ENCODE assay signal across 9 cellular contexts in the genomic region with DNA sequence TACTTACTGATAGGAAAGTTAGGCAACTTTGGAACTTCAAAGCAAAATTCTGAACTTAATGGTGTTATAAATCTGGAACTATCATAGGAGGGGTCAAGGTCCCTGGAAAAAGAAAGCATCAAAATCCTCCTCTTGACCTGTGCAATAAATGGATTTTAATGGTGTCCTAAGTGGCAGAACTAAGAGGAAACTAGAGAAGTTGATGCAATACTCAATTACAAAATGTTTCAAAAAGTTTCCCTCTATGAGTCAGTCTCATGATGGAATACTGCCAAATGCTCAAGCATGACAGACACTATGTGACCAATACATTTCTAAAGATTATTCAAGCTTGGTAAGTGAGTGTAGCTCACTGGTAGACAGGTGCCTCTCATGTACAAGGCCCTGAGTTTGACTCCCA. TPM values are rescaled to one million over a fixed set of nuclear protein-coding genes. Genes with fewer than 3 reads are reported as not detected.
DNase-seq lines count a peak whose midpoint lies in the region; ATAC-seq, FAIRE-seq and TF ChIP-seq lines count a peak whose summit lies in the region.
"Had no signal": no experiment of that assay in that cellular context is flagged by ENCODE, and none has a peak within 500 bp of the region (broad histone marks: within the 10 kb centered on the region; RNA-seq: fewer than 3 reads in every experiment).

No MANE protein-coding gene starts in this region.

- no peak for FAIRE-seq in kidney (lab: Jason Lieb, UNC)

- POLR2A ChIA-PET in RWPE1 (lab: Yijun Ruan, JAX; ENCODE audit: low non-redundant PET): no interaction called here
- POLR2A ChIA-PET in CD8-positive, alpha-beta memory T cell (lab: Charles Lee): no interaction called here

- H3K36me3 ChIP-seq in GM06990 (ENCODE audit: control insufficient read depth, insufficient read depth, low read length): no peaks in the 10 kb centered on the region
- no peaks in the 10 kb centered on the region for H3K36me3 ChIP-seq in kidney (ENCODE audit: control insufficient read depth in 1 of 2, insufficient read depth in 2 of 2, low read length in 2 of 2)
- H3K36me3 ChIP-seq in CD8-positive, alpha-beta memory T cell (ENCODE audit: insufficient read depth, low read length): no peaks in the 10 kb centered on the region

- no peaks in the 10 kb centered on the region for H3K9me3 ChIP-seq in kidney (ENCODE audit: control insufficient read depth in 1 of 2, low read length in 2 of 2)
- H3K9me3 ChIP-seq in CD8-positive, alpha-beta memory T cell (ENCODE audit: low read length): no peaks in the 10 kb centered on the region

- DNase-seq in GM06990 (ENCODE audit: extremely low read depth, insufficient read length): peak; percentile 30
- DNase-seq in RWPE1 (ENCODE audit: low spot score): peak; percentile 69
- DNase-seq in kidney tubule cell (ENCODE audit: low spot score): peak; percentile 95
- no peak for DNase-seq in kidney
- no peak for DNase-seq in KG1 (lab: John Stamatoyannopoulos, UW)
- DNase-seq in CD8-positive, alpha-beta memory T cell: no peak
- no peak for DNase-seq in activated CD8-positive, alpha-beta memory T cell treated with anti-CD3 and anti-CD28 coated beads for 24 hours

- no peak overlapping the region for H3K27ac ChIP-seq in RWPE1
- no peak overlapping the region for H3K27ac ChIP-seq in kidney (ENCODE audit: low read depth in 2 of 2, low read length in 2 of 2)
- H3K27ac ChIP-seq in CD8-positive, alpha-beta memory T cell (ENCODE audit: low read depth, low read length): no peak overlapping the region

- no peaks in the 10 kb centered on the region for H3K36me3 Mint-ChIP-seq in CD8-positive, alpha-beta memory T cell
- H3K36me3 Mint-ChIP-seq: activated naive CD4-positive, alpha-beta T cell treated with anti-CD3 and anti-CD28 coated beads, Interleukin-2, amount 50 U/mL, for 24 hours had no signal

- intact Hi-C loops in kidney (cut with DNase I): no loop called here

- no peak overlapping the region for H3K9ac ChIP-seq in kidney (ENCODE audit: low read length in 2 of 2)

- H3K4me1 Mint-ChIP-seq in CD8-positive, alpha-beta memory T cell: peaks cover 0 to 6% (median 0%) of the 10 kb centered on the region in 3 donors

- no peaks in the 10 kb centered on the region for H3K9me3 Mint-ChIP-seq in CD8-positive, alpha-beta memory T cell

- CTCF ChIA-PET in RWPE1 (lab: Yijun Ruan, JAX): interaction anchor here (0.6 kb wide), 1 partner anchor 912 kb away, joined by 3 read pairs; no protein-coding TSS in a partner anchor
- CTCF ChIA-PET in CD8-positive, alpha-beta memory T cell (lab: Charles Lee): no interaction called here

- H3K4me3 Mint-ChIP-seq in CD8-positive, alpha-beta memory T cell: no peak overlapping the region
- H3K4me3 Mint-ChIP-seq: activated naive CD4-positive, alpha-beta T cell treated with anti-CD3 and anti-CD28 coated beads, Interleukin-2, amount 50 U/mL, for 24 hours had no signal

- no peak overlapping the region for H3K27ac Mint-ChIP-seq in CD8-positive, alpha-beta memory T cell
- H3K27ac Mint-ChIP-seq: activated naive CD4-positive, alpha-beta T cell treated with anti-CD3 and anti-CD28 coated beads, Interleukin-2, amount 50 U/mL, for 24 hours had no signal

- H3K4me1 ChIP-seq in kidney (ENCODE audit: control insufficient read depth in 1 of 2, insufficient read depth in 1 of 2, low read depth in 1 of 2, low read length in 2 of 2): no peaks in the 10 kb centered on the region
- H3K4me1 ChIP-seq in CD8-positive, alpha-beta memory T cell (ENCODE audit: insufficient read depth, low read length): no peaks in the 10 kb centered on the region

- no peak overlapping the region for H3K4me3 ChIP-seq in GM06990 (replicated peaks; ENCODE audit: low read depth, low read length)
- no peak overlapping the region for H3K4me3 ChIP-seq in kidney (ENCODE audit: low read length in 2 of 2)
- H3K4me3 ChIP-seq in CD8-positive, alpha-beta memory T cell (ENCODE audit: low read length): no peak overlapping the region

- no peaks in the 10 kb centered on the region for H3K27me3 ChIP-seq in GM06990 (replicated peaks; ENCODE audit: control insufficient read depth, insufficient read depth, low read length)
- H3K27me3 ChIP-seq in CD8-positive, alpha-beta memory T cell (ENCODE audit: insufficient read depth, low read length, poor library complexity, severe bottlenecking): no peaks in the 10 kb centered on the region

- TF ChIP-seq CTCF in GM06990 (IDR thresholded peaks at IDR 0.05; ENCODE audit: insufficient read depth, low read length, poor library complexity, severe bottlenecking) (no peak), RWPE1 (conservative IDR thresholded peaks at IDR 0.05; ENCODE audit: low read depth) (no peak), kidney (IDR thresholded peaks at IDR 0.05; ENCODE audit: borderline replicate concordance, extremely low read depth, insufficient read depth) (no peak)

- H3K27me3 Mint-ChIP-seq in CD8-positive, alpha-beta memory T cell: peaks cover 11 to 14% of the 10 kb centered on the region in 2 donors

- peak; percentile 42 for ATAC-seq in HG02642 (IDR thresholded peaks at IDR 0.05; ENCODE audit: poor library complexity, unreplicated experiment)

RNA-seq across cellular contexts. Expression of a gene that starts 47.7 kb away (rescaled TPM):
- 65.1 TPM for total RNA-seq in kidney
- polyA plus RNA-seq in kidney (ENCODE audit: insufficient read depth, low read depth, low replicate concordance): 60.5 TPM
- total RNA-seq in CD8-positive, alpha-beta memory T cell: 100 to 1,000 TPM; 127 to 130 TPM
- 116 TPM for polyA plus RNA-seq in CD8-positive, alpha-beta memory T cell

Comparison
In these comparisons a context has a peak if more than half of its experiments do, and no peak if none do; other contexts are left out.
1. DNase-seq: peak in GM06990 (single experiment), RWPE1 (single experiment) and kidney tubule cell (single experiment); none in kidney (single experiment), KG1 (single experiment), CD8-positive, alpha-beta memory T cell (0 of 5) and activated CD8-positive, alpha-beta memory T cell treated with anti-CD3 and anti-CD28 coated beads for 24 hours (single experiment).